25 cellular contexts compared by ENCODE assay signal in genomic region chrX:2596050-2596449, GRCh38.
"Had no signal": no experiment of that assay in that cellular context is flagged by ENCODE, and none has a peak within 500 bp of the region (broad histone marks: within the 10 kb centered on the region; RNA-seq: fewer than 3 reads in every experiment).

No MANE protein-coding gene starts in this region.

- H3K9me3 ChIP-seq: gastroesophageal sphincter, heart left ventricle, left lung, prostate gland, right atrium auricular region, suprapubic skin, transverse colon, upper lobe of right lung, uterus had no signal

- H3K9me3 Mint-ChIP-seq: naive thymus-derived CD8-positive, alpha-beta T cell; nephron progenitor cell; stimulated activated naive CD8-positive, alpha-beta T cell treated with anti-CD3 and anti-CD28 coated beads, Interleukin-15, amount 100 ng/mL, for 72 hours had no signal

- H3K4me3 ChIP-seq: dorsolateral prefrontal cortex, gastroesophageal sphincter, heart left ventricle, hepatocyte, left lung, prostate gland, right atrium auricular region, smooth muscle cell, suprapubic skin, transverse colon, upper lobe of right lung, uterus had no signal

- DNase-seq: dorsolateral prefrontal cortex; effector CD4-positive, alpha-beta T cell; heart left ventricle; left cardiac atrium; left lung; mesendoderm; naive thymus-derived CD8-positive, alpha-beta T cell; nephron progenitor cell; nucleus accumbens; stimulated activated CD4-positive, alpha-beta T cell treated with anti-CD3 and anti-CD28 coated beads, Interleukin-12 subunit alpha, Interleukin-12 subunit beta, amount 100 ng/mL, for 4 hours; stimulated activated CD4-positive, alpha-beta T cell treated with anti-CD3 and anti-CD28 coated beads, Interleukin-1b, Interleukin-23, amount 100 ng/mL, for 48 hours; stimulated activated CD4-positive, alpha-beta T cell treated with anti-CD3 and anti-CD28 coated beads, Interleukin-4, amount 100 ng/mL, for 1 hour; stimulated activated CD8-positive, alpha-beta memory T cell treated with anti-CD3 and anti-CD28 coated beads, Interleukin-4, amount 100 ng/mL, for 48 hours; stimulated activated naive CD4-positive, alpha-beta T cell; stimulated activated naive CD8-positive, alpha-beta T cell treated with anti-CD3 and anti-CD28 coated beads, Interleukin-15, amount 100 ng/mL, for 72 hours; transverse colon; upper lobe of right lung; uterus had no signal

- H3K27me3 ChIP-seq: gastroesophageal sphincter, heart left ventricle, hepatocyte, left lung, right atrium auricular region, suprapubic skin, transverse colon, upper lobe of right lung, uterus had no signal

- H3K27ac ChIP-seq: dorsolateral prefrontal cortex, gastroesophageal sphincter, heart left ventricle, hepatocyte, left lung, prostate gland, right atrium auricular region, transverse colon, upper lobe of right lung, uterus had no signal

- H3K4me1 ChIP-seq: prostate gland, right atrium auricular region, upper lobe of right lung, uterus had no signal

- H3K36me3 ChIP-seq: prostate gland, right atrium auricular region, suprapubic skin, transverse colon, uterus had no signal

- H3K27me3 Mint-ChIP-seq: naive thymus-derived CD8-positive, alpha-beta T cell; stimulated activated naive CD8-positive, alpha-beta T cell treated with anti-CD3 and anti-CD28 coated beads, Interleukin-15, amount 100 ng/mL, for 72 hours had no signal

- ATAC-seq: gastroesophageal sphincter; left cardiac atrium; left lung; naive thymus-derived CD8-positive, alpha-beta T cell; sciatic nerve; stimulated activated naive CD8-positive, alpha-beta T cell treated with anti-CD3 and anti-CD28 coated beads, Interleukin-15, amount 100 ng/mL, for 72 hours; upper lobe of right lung had no signal

- H3K4me3 Mint-ChIP-seq: naive thymus-derived CD8-positive, alpha-beta T cell; nephron progenitor cell; stimulated activated naive CD8-positive, alpha-beta T cell treated with anti-CD3 and anti-CD28 coated beads, Interleukin-15, amount 100 ng/mL, for 72 hours had no signal

- H3K27ac Mint-ChIP-seq: naive thymus-derived CD8-positive, alpha-beta T cell; nephron progenitor cell; stimulated activated naive CD8-positive, alpha-beta T cell treated with anti-CD3 and anti-CD28 coated beads, Interleukin-15, amount 100 ng/mL, for 72 hours had no signal
